ENCODE assay signal across 21 cellular contexts in genomic region chr4:26365537-26366150, GRCh38. TPM values are rescaled to one million over a fixed set of nuclear protein-coding genes. Genes with fewer than 3 reads are reported as not detected.
DNase-seq lines count a peak whose midpoint lies in the region; ATAC-seq and TF ChIP-seq lines count a peak whose summit lies in the region.
"Had no signal": no experiment of that assay in that cellular context is flagged by ENCODE, and none has a peak within 500 bp of the region (broad histone marks: within the 10 kb centered on the region; RNA-seq: fewer than 3 reads in every experiment).

No MANE protein-coding gene starts in this region.

- no peak overlapping the region for H3K9ac ChIP-seq in DND-41 (ENCODE audit: low read depth, low read length)

- H3K27me3 ChIP-seq in DND-41 (ENCODE audit: insufficient read depth, low read length, poor library complexity) = no peaks in the 10 kb centered on the region
- H3K27me3 ChIP-seq: brain microvascular endothelial cell had no signal

- H3K27ac ChIP-seq in DND-41 (ENCODE audit: low read length) = no peak overlapping the region
- H3K27ac ChIP-seq: brain microvascular endothelial cell, prostate gland had no signal

- H3K36me3 Mint-ChIP-seq in HFFc6 (ENCODE audit: low read depth) = peaks cover 12% of the 10 kb centered on the region; the same call in 1 of the 2 replicates
- peaks cover 8% of the 10 kb centered on the region for H3K36me3 Mint-ChIP-seq in effector memory CD8-positive, alpha-beta T cell (ENCODE audit: insufficient read depth)

- peaks cover 85% of the 10 kb centered on the region for H4K20me1 ChIP-seq in DND-41 (ENCODE audit: insufficient read depth, low read length)

- no peak overlapping the region for H3K4me2 ChIP-seq in DND-41 (ENCODE audit: insufficient read depth, low read length)

- peaks cover 36% of the 10 kb centered on the region for H3K79me2 ChIP-seq in DND-41 (ENCODE audit: insufficient read depth, low read length)

- H3K27me3 Mint-ChIP-seq in HFFc6 (ENCODE audit: insufficient read depth) = no peaks in the 10 kb centered on the region
- no peaks in the 10 kb centered on the region for H3K27me3 Mint-ChIP-seq in effector memory CD8-positive, alpha-beta T cell
- H3K27me3 Mint-ChIP-seq: activated CD4-positive, alpha-beta T cell treated with anti-CD3 and anti-CD28 coated beads, Interleukin-2, amount 10 ng/mL, durations not matched to agents 24 days and 14 days had no signal

- H3K9me3 Mint-ChIP-seq in HFFc6 = no peaks in the 10 kb centered on the region
- no peaks in the 10 kb centered on the region for H3K9me3 Mint-ChIP-seq in effector memory CD8-positive, alpha-beta T cell
- H3K9me3 Mint-ChIP-seq: activated CD4-positive, alpha-beta T cell treated with anti-CD3 and anti-CD28 coated beads, Interleukin-2, amount 10 ng/mL, durations not matched to agents 24 days and 14 days; H9; T-helper 1 cell treated with Interleukin-12 subunit alpha and Interleukin-12 subunit beta and Interleukin-4 antibody, amounts not matched to agents 30 μg/mL and 1 μg/mL, for 36 hours had no signal

- DNase-seq in DND-41 = no peak
- DNase-seq in HFFc6 = no peak
- no peak for DNase-seq in superior temporal gyrus (ENCODE audit: extremely low spot score)
- no peak for DNase-seq in effector memory CD8-positive, alpha-beta T cell
- DNase-seq in activated CD4-positive, alpha-beta T cell treated with anti-CD3 and anti-CD28 coated beads for 48 hours = no peak
- DNase-seq: activated CD4-positive, alpha-beta T cell treated with anti-CD3 and anti-CD28 coated beads, Interleukin-2, amount 10 ng/mL, durations not matched to agents 24 days and 14 days; activated CD8-positive, alpha-beta memory T cell treated with anti-CD3 and anti-CD28 coated beads, Interleukin-2, amount 50 U/mL, for 48 hours; activated effector memory CD4-positive, alpha-beta T cell treated with anti-CD3 and anti-CD28 coated beads, Interleukin-2, amount 50 U/mL, for 16 hours; brain microvascular endothelial cell; cortex of kidney; H9; kidney glomerular epithelial cell; NCI-H1092 treated with DMSO at 0.1 percent for 48 hours; NCI-H2029; NCI-H345; SHP77 treated with DMSO at 0.1 percent for 48 hours had no signal

- ATAC-seq in DND-41 (ENCODE audit: insufficient read depth, low read depth) (peak; percentile 27; the same call in 1 of the 3 replicates), GM18907 (IDR thresholded peaks at IDR 0.05; ENCODE audit: unreplicated experiment) (peak; percentile 75), HG03460 (IDR thresholded peaks at IDR 0.05; ENCODE audit: unreplicated experiment) (peak; percentile 68), GM18520 (IDR thresholded peaks at IDR 0.05; ENCODE audit: unreplicated experiment) (no peak)
- ATAC-seq in effector memory CD8-positive, alpha-beta T cell (replicated peaks) = no peak

- H3K27ac Mint-ChIP-seq in HFFc6 = peak overlapping the region; percentile 66
- H3K27ac Mint-ChIP-seq in effector memory CD8-positive, alpha-beta T cell = no peak overlapping the region
- H3K27ac Mint-ChIP-seq: activated CD4-positive, alpha-beta T cell treated with anti-CD3 and anti-CD28 coated beads, Interleukin-2, amount 10 ng/mL, durations not matched to agents 24 days and 14 days; T-helper 1 cell treated with Interleukin-12 subunit alpha and Interleukin-12 subunit beta and Interleukin-4 antibody, amounts not matched to agents 30 μg/mL and 1 μg/mL, for 36 hours had no signal

- H2AFZ ChIP-seq in DND-41 (ENCODE audit: low read depth, low read length) = no peak overlapping the region

- 0 out of 2 replicates have a peak, but pooled peaks cover 3% of the 10 kb centered on the region for H3K36me3 ChIP-seq in DND-41 (ENCODE audit: insufficient read depth, low read length)
- H3K36me3 ChIP-seq: brain microvascular endothelial cell, prostate gland had no signal

- no peaks in the 10 kb centered on the region for H3K4me1 ChIP-seq in DND-41 (ENCODE audit: insufficient read depth, low read length)
- H3K4me1 ChIP-seq: prostate gland had no signal

- no peak overlapping the region for H3K4me3 Mint-ChIP-seq in HFFc6
- no peak overlapping the region for H3K4me3 Mint-ChIP-seq in effector memory CD8-positive, alpha-beta T cell
- H3K4me3 Mint-ChIP-seq: activated CD4-positive, alpha-beta T cell treated with anti-CD3 and anti-CD28 coated beads, Interleukin-2, amount 10 ng/mL, durations not matched to agents 24 days and 14 days; H9; T-helper 1 cell treated with Interleukin-12 subunit alpha and Interleukin-12 subunit beta and Interleukin-4 antibody, amounts not matched to agents 30 μg/mL and 1 μg/mL, for 36 hours had no signal

- no peaks in the 10 kb centered on the region for H3K9me3 ChIP-seq in DND-41 (ENCODE audit: insufficient read depth, low read length, severe bottlenecking)
- H3K9me3 ChIP-seq: prostate gland had no signal

- H3K4me3 ChIP-seq in DND-41 (ENCODE audit: low read depth in 1 of 2, low read length in 2 of 2) = no peak overlapping the region
- H3K4me3 ChIP-seq: prostate gland had no signal

- TF ChIP-seq CTCF in DND-41 (IDR thresholded peaks at IDR 0.05; ENCODE audit: borderline replicate concordance, extremely low read depth, low read length, poor library complexity, severe bottlenecking) (no peak), HFFc6 (IDR thresholded peaks at IDR 0.05) (no peak)

- peaks cover 77% of the 10 kb centered on the region for H3K4me1 Mint-ChIP-seq in HFFc6 (ENCODE audit: low read depth)
- H3K4me1 Mint-ChIP-seq in effector memory CD8-positive, alpha-beta T cell (ENCODE audit: low read depth in 2 of 2) = peaks cover 12 to 22% of the 10 kb centered on the region in 2 donors

RNA-seq across cellular contexts. Expression of gene RBPJ, which starts 44.8 kb away (rescaled TPM):
- 10 to 100 TPM; 60.9 to 71.7 (median 69.0) TPM for total RNA-seq in HFFc6 (2021; fragmentation: NEBNext Ultra II Directional; extraction: Animal tissue kit (Norgen Biotek cat#: 25700))

Comparison
In these comparisons a context has a peak if more than half of its experiments do, and no peak if none do; other contexts are left out.
1. ATAC-seq: peak in DND-41 (single experiment), GM18907 (single experiment) and HG03460 (single experiment); none in effector memory CD8-positive, alpha-beta T cell (single experiment) and GM18520 (single experiment).